In the genomic region with DNA sequence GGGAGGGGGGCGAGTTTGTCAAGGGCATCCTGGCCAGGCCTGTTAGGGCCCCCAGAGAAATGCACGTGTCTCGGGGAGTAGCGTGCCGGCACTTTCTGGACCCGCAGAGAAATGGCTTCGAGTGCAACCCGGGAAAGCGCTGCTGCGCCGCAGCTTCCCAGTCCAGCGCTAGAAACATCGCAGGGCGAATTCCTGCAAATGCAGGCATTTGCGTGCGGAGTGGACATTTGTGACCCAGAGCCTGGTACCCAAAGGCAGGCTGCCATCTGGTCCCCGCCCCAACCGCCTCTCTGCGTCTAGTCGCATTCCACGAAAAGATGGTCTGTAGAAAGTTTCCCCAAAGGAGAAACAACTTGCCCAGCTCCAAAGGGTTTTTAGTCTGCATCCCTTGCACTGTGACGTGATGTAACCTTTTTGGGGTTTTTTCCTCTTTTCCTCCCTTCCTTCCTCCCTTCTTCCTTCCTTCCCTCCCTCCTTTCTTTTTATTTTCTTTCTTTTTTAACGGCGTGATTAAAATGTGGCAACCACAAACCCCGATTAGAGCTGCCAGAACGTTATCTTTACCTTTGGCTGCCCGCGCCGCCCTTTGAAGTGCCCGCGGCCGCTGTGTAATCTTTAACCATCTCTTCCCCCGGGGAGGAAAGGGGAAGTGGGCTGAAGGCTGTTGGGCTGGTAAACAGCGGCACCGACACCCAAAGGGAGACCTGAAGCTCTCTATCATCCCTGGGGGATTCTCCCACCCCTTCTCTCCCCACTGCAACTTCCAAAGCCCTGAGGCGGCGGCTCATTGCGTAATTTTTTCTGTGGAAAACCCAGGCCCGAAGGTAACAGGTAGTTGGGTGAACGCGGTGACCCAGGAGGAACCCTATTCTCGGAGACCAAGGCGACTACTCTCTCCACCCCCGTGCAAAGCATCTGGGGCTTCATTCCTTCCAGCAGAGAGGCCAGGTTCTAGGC, we compare ENCODE assay signal across 8 cellular contexts. TPM values are rescaled to one million over a fixed set of nuclear protein-coding genes. Genes with fewer than 3 reads are reported as not detected.
A peak's percentile ranks its signal among the peaks of the same experiment; 100 is the strongest.
DNase-seq lines count a peak whose midpoint lies in the region; ATAC-seq lines count a peak whose summit lies in the region.

No MANE protein-coding gene starts in this region.

- H3K27ac Mint-ChIP-seq in activated CD4-positive, alpha-beta T cell treated with anti-CD3 and anti-CD28 coated beads for 36 hours, result no peak overlapping the region
- no peak overlapping the region for H3K27ac Mint-ChIP-seq in activated CD4-positive, alpha-beta memory T cell treated with anti-CD3 and anti-CD28 coated beads, Interleukin-2, amount 10 ng/mL, durations not matched to agents 7 days and 5 days

- H3K36me3 ChIP-seq in iPS-18a (ENCODE audit: control insufficient read depth, low read depth, low read length), result no peaks in the 10 kb centered on the region

- peaks cover 44% of the 10 kb centered on the region for H3K27me3 Mint-ChIP-seq in activated CD4-positive, alpha-beta T cell treated with anti-CD3 and anti-CD28 coated beads for 36 hours
- peaks cover 71% of the 10 kb centered on the region for H3K27me3 Mint-ChIP-seq in activated CD4-positive, alpha-beta memory T cell treated with anti-CD3 and anti-CD28 coated beads, Interleukin-2, amount 10 ng/mL, durations not matched to agents 7 days and 5 days

- H3K9me3 ChIP-seq in iPS-18a (ENCODE audit: control insufficient read depth, low read depth, low read length), result no peaks in the 10 kb centered on the region

- H3K27me3 ChIP-seq in iPS-18a (ENCODE audit: control insufficient read depth, insufficient read depth, low read length), result peaks cover 63% of the 10 kb centered on the region

- H3K9ac ChIP-seq in iPS-18a (ENCODE audit: low read length), result no peak overlapping the region

- no peaks in the 10 kb centered on the region for H3K36me3 Mint-ChIP-seq in activated CD4-positive, alpha-beta T cell treated with anti-CD3 and anti-CD28 coated beads for 36 hours (ENCODE audit: low read depth)
- peaks cover 2% of the 10 kb centered on the region for H3K36me3 Mint-ChIP-seq in activated CD4-positive, alpha-beta memory T cell treated with anti-CD3 and anti-CD28 coated beads, Interleukin-2, amount 10 ng/mL, durations not matched to agents 7 days and 5 days (ENCODE audit: low read depth)

- peak; percentile 22 for DNase-seq in activated CD4-positive, alpha-beta T cell treated with anti-CD3 and anti-CD28 coated beads for 36 hours
- DNase-seq in activated CD4-positive, alpha-beta T cell treated with anti-CD3 and anti-CD28 coated beads for 1 hour, result no peak
- no peak for DNase-seq in activated CD4-positive, alpha-beta memory T cell treated with anti-CD3 and anti-CD28 coated beads, Interleukin-2, amount 10 ng/mL, durations not matched to agents 7 days and 5 days
- DNase-seq in activated gamma-delta T cell treated with Interleukin-2 at 50 U/mL for 16 hours, result no peak

- peak overlapping the region; percentile 69 for H3K4me3 Mint-ChIP-seq in activated CD4-positive, alpha-beta T cell treated with anti-CD3 and anti-CD28 coated beads for 36 hours
- H3K4me3 Mint-ChIP-seq in activated CD4-positive, alpha-beta memory T cell treated with anti-CD3 and anti-CD28 coated beads, Interleukin-2, amount 10 ng/mL, durations not matched to agents 7 days and 5 days, result peak overlapping the region; percentile 50

- intact Hi-C loops in activated CD4-positive, alpha-beta T cell treated with anti-CD3 and anti-CD28 coated beads for 36 hours (cut with DNase I, micrococcal nuclease), result no loop called here

- H3K4me1 Mint-ChIP-seq in activated CD4-positive, alpha-beta T cell treated with anti-CD3 and anti-CD28 coated beads for 36 hours, result peaks cover 19% of the 10 kb centered on the region
- peaks cover 26% of the 10 kb centered on the region for H3K4me1 Mint-ChIP-seq in activated CD4-positive, alpha-beta memory T cell treated with anti-CD3 and anti-CD28 coated beads, Interleukin-2, amount 10 ng/mL, durations not matched to agents 7 days and 5 days

- ATAC-seq in activated CD4-positive, alpha-beta T cell treated with anti-CD3 and anti-CD28 coated beads for 36 hours, result no peak
- ATAC-seq in HG03108 (IDR thresholded peaks at IDR 0.05; ENCODE audit: unreplicated experiment) (peak; percentile 64), HG03520 (IDR thresholded peaks at IDR 0.05; ENCODE audit: unreplicated experiment) (no peak)

- H3K4me1 ChIP-seq in iPS-18a (ENCODE audit: control insufficient read depth, low read depth, low read length), result peaks cover 6% of the 10 kb centered on the region

- CTCF ChIA-PET in activated CD4-positive, alpha-beta T cell treated with anti-CD3 and anti-CD28 coated beads for 36 hours (lab: Charles Lee), result interaction anchor here (0.8 to 1.3 kb wide), 2 partner anchors 14 kb away, joined by 3 read pairs; no protein-coding TSS in a partner anchor
- CTCF ChIA-PET in activated CD4-positive, alpha-beta memory T cell treated with anti-CD3 and anti-CD28 coated beads, Interleukin-2, amount 10 ng/mL, durations not matched to agents 7 days and 5 days (lab: Charles Lee), result no interaction called here

- H3K9me3 Mint-ChIP-seq in activated CD4-positive, alpha-beta T cell treated with anti-CD3 and anti-CD28 coated beads for 36 hours (ENCODE audit: low read depth), result peaks cover 14% of the 10 kb centered on the region
- peaks cover 14% of the 10 kb centered on the region for H3K9me3 Mint-ChIP-seq in activated CD4-positive, alpha-beta memory T cell treated with anti-CD3 and anti-CD28 coated beads, Interleukin-2, amount 10 ng/mL, durations not matched to agents 7 days and 5 days

- H3K4me3 ChIP-seq in iPS-18a (ENCODE audit: low read length) (peak overlapping the region; percentile 72), skin epidermis (peak overlapping the region in 6 of 7 experiments; percentile 31 to 58 (median 39))

- POLR2A ChIA-PET in activated CD4-positive, alpha-beta T cell treated with anti-CD3 and anti-CD28 coated beads for 36 hours (lab: Charles Lee), result no interaction called here
- POLR2A ChIA-PET in activated CD4-positive, alpha-beta memory T cell treated with anti-CD3 and anti-CD28 coated beads, Interleukin-2, amount 10 ng/mL, durations not matched to agents 7 days and 5 days (lab: Charles Lee), result no interaction called here

- H3K27ac ChIP-seq in iPS-18a (ENCODE audit: low read length) (no peak overlapping the region), skin epidermis (peak overlapping the region in 4 of 21 experiments; percentile 25 to 79 (median 50))

RNA-seq across cellular contexts. Expression of a gene that starts 1.1 kb away (rescaled TPM):
- total RNA-seq in activated CD4-positive, alpha-beta T cell treated with anti-CD3 and anti-CD28 coated beads for 36 hours, result not detected
- not detected for total RNA-seq in activated CD4-positive, alpha-beta memory T cell treated with anti-CD3 and anti-CD28 coated beads, Interleukin-2, amount 10 ng/mL, durations not matched to agents 7 days and 5 days
